Comparison of ENCODE assay signal across 8 cellular contexts in genomic region chr15:79091204-79091867, GRCh38. TPM values are rescaled to one million over a fixed set of nuclear protein-coding genes. Genes with fewer than 3 reads are reported as not detected.
DNase-seq lines count a peak whose midpoint lies in the region; ATAC-seq, FAIRE-seq and TF ChIP-seq lines count a peak whose summit lies in the region.

No MANE protein-coding gene starts in this region.

- no peak for FAIRE-seq in kidney (lab: Jason Lieb, UNC)

- H3K27ac ChIP-seq in HEK293 (ENCODE audit: extremely low read depth, low read depth, low read length) = no peak overlapping the region; the same call in 1 of the 2 replicates
- no peak overlapping the region for H3K27ac ChIP-seq in mesodermal cell (ENCODE audit: low read depth, low read length, severe bottlenecking)
- no peak overlapping the region for H3K27ac ChIP-seq in kidney (ENCODE audit: low read depth in 2 of 2, low read length in 2 of 2)

- WGBS in mesodermal cell (ENCODE audit: insufficient coverage in 2 of 2), 2 experiments = 1 to 2% methylated on average over 35 to 42 of the region's 53 CpGs

- H3K4me3 ChIP-seq in HEK293 (ENCODE audit: low read depth, low read length) (peak overlapping the region; percentile 3), mesodermal cell (ENCODE audit: extremely low read depth, insufficient read depth, low read length, poor library complexity, severe bottlenecking) (peak overlapping the region; percentile 22), kidney (ENCODE audit: low read length in 2 of 2) (no peak overlapping the region)

- peaks cover 6% of the 10 kb centered on the region; the same call in 1 of the 2 replicates for H3K4me1 ChIP-seq in HEK293 (ENCODE audit: control insufficient read depth, insufficient read depth, low read length)
- peaks cover 9% of the 10 kb centered on the region for H3K4me1 ChIP-seq in mesodermal cell (ENCODE audit: control insufficient read depth, insufficient read depth, low read length, poor library complexity, severe bottlenecking)
- H3K4me1 ChIP-seq in kidney (ENCODE audit: control insufficient read depth in 1 of 2, insufficient read depth in 1 of 2, low read depth in 1 of 2, low read length in 2 of 2) = peaks cover 0 to 7% of the 10 kb centered on the region in 2 donors

- H3K9ac ChIP-seq in kidney (ENCODE audit: low read length in 2 of 2) = no peak overlapping the region

- intact Hi-C loops in kidney (cut with DNase I) = no loop called here

- POLR2A ChIA-PET in HEK293 (lab: Yijun Ruan, JAX) = interaction anchor here (0.8 kb wide), 1 partner anchor 284 kb away, joined by 6 read pairs; no protein-coding TSS in a partner anchor

- H3K27me3 Mint-ChIP-seq in activated naive CD8-positive, alpha-beta T cell treated with anti-CD3 and anti-CD28 coated beads, Interleukin-2, amount 50 U/mL, for 24 hours = peaks cover 67% of the 10 kb centered on the region

- no peak overlapping the region for H3K27ac Mint-ChIP-seq in activated naive CD8-positive, alpha-beta T cell treated with anti-CD3 and anti-CD28 coated beads, Interleukin-2, amount 50 U/mL, for 24 hours

- H3K9me3 Mint-ChIP-seq in activated naive CD8-positive, alpha-beta T cell treated with anti-CD3 and anti-CD28 coated beads, Interleukin-2, amount 50 U/mL, for 24 hours = no peaks in the 10 kb centered on the region

- H3K4me1 Mint-ChIP-seq in activated naive CD8-positive, alpha-beta T cell treated with anti-CD3 and anti-CD28 coated beads, Interleukin-2, amount 50 U/mL, for 24 hours = peaks cover 11% of the 10 kb centered on the region

- no peaks in the 10 kb centered on the region for H3K36me3 Mint-ChIP-seq in activated naive CD8-positive, alpha-beta T cell treated with anti-CD3 and anti-CD28 coated beads, Interleukin-2, amount 50 U/mL, for 24 hours (ENCODE audit: low read depth)

- peak overlapping the region; percentile 32 for H3K4me3 Mint-ChIP-seq in activated naive CD8-positive, alpha-beta T cell treated with anti-CD3 and anti-CD28 coated beads, Interleukin-2, amount 50 U/mL, for 24 hours

- DNase-seq in ACHN = peak; percentile 32
- peak; percentile 50 for DNase-seq in activated naive CD8-positive, alpha-beta T cell treated with anti-CD3 and anti-CD28 coated beads, Interleukin-2, amount 50 U/mL, for 24 hours
- DNase-seq in NCI-H187 (lab: John Stamatoyannopoulos, UW) = no peak
- no peak for DNase-seq in kidney
- DNase-seq in NCI-H1048 (lab: John Stamatoyannopoulos, UW) = no peak
- no peak for DNase-seq in activated gamma-delta T cell treated with Interleukin-2 at 50 U/mL for 16 hours

- ATAC-seq in activated naive CD8-positive, alpha-beta T cell treated with anti-CD3 and anti-CD28 coated beads, Interleukin-2, amount 50 U/mL, for 24 hours = peak; percentile 76

- TF ChIP-seq CTCF in HEK293 (tag by site-specific recombination; IDR thresholded peaks at IDR 0.05) = no peak
- no peak for TF ChIP-seq CTCF in kidney (IDR thresholded peaks at IDR 0.05; ENCODE audit: borderline replicate concordance, extremely low read depth, insufficient read depth)

- CTCF ChIA-PET in HEK293 (lab: Yijun Ruan, JAX) = interaction anchor here (0.7 to 0.8 kb wide), 2 partner anchors 12 to 13 kb away, joined by 3 read pairs; no protein-coding TSS in a partner anchor

- in situ Hi-C loops in ACHN (cut with HindIII; ENCODE audit: low pct_ligation_motif_present, low pct_unique_long_range_greater_than_20kb, low sequenced_read_pairs) = no loop called here

- H3K36me3 ChIP-seq in HEK293 (ENCODE audit: control insufficient read depth in 2 of 2, insufficient read depth in 1 of 2, low read length in 2 of 2) (no peaks in the 10 kb centered on the region), mesodermal cell (ENCODE audit: control insufficient read depth, insufficient read depth, low read length) (no peaks in the 10 kb centered on the region), kidney (ENCODE audit: control insufficient read depth in 1 of 2, insufficient read depth in 2 of 2, low read length in 2 of 2) (no peaks in the 10 kb centered on the region)

- H3K9me3 ChIP-seq in HEK293 (ENCODE audit: control insufficient read depth, insufficient read depth, low read depth, low read length) (no peaks in the 10 kb centered on the region), mesodermal cell (ENCODE audit: control insufficient read depth, low read length) (no peaks in the 10 kb centered on the region), kidney (ENCODE audit: control insufficient read depth in 1 of 2, low read length in 2 of 2) (no peaks in the 10 kb centered on the region)

TF ChIP-seq in HEK293, 187 proteins besides CTCF, POLR2A, EP300 and RAD21 (continues in another document):
- TF ChIP-seq ZBTB8A (tag by site-specific recombination; IDR thresholded peaks at IDR 0.05) (peak; percentile 86), ZNF416 (tag by site-specific recombination; IDR thresholded peaks at IDR 0.05) (no peak), ZNF701 (tag by site-specific recombination; IDR thresholded peaks at IDR 0.05) (no peak), TCF7L2 (IDR thresholded peaks at IDR 0.05; ENCODE audit: borderline replicate concordance, low read depth, low read length) (no peak), GLIS2 (tag by site-specific recombination; IDR thresholded peaks at IDR 0.05) (peak; percentile 51; the same call in 1 of the 2 replicates), ZNF23 (tag by site-specific recombination; IDR thresholded peaks at IDR 0.05; ENCODE audit: borderline replicate concordance) (no peak), ZNF335 (tag by site-specific recombination; conservative IDR thresholded peaks at IDR 0.05) (0 out of 2 replicates have a peak, but pooled peaks have one; percentile 9), ZNF600 (tag by site-specific recombination; IDR thresholded peaks at IDR 0.05) (0 out of 2 replicates have a peak, but pooled peaks have one; percentile 24), OSR2 (tag by site-specific recombination; IDR thresholded peaks at IDR 0.05) (no peak), ZNF473 (tag by site-specific recombination; IDR thresholded peaks at IDR 0.05) (no peak), ZNF248 (tag by site-specific recombination; IDR thresholded peaks at IDR 0.05) (no peak), ZFP37 (tag by site-specific recombination; IDR thresholded peaks at IDR 0.05) (no peak), PRDM6 (tag by site-specific recombination; IDR thresholded peaks at IDR 0.05) (no peak), GLIS1 (tag by site-specific recombination; IDR thresholded peaks at IDR 0.05) (peak; percentile 44; the same call in 1 of the 2 replicates), ZNF133 (tag by site-specific recombination; IDR thresholded peaks at IDR 0.05) (no peak), BCL11B (tag by site-specific recombination; IDR thresholded peaks at IDR 0.05; ENCODE audit: low read depth) (no peak), ZNF138 (tag by site-specific recombination; IDR thresholded peaks at IDR 0.05; ENCODE audit: borderline replicate concordance) (no peak), ZNF843 (tag by site-specific recombination; IDR thresholded peaks at IDR 0.05) (no peak), ZNF362 (tag by site-specific recombination; IDR thresholded peaks at IDR 0.05) (no peak), ZNF449 (tag by site-specific recombination; IDR thresholded peaks at IDR 0.05) (no peak)

RNA-seq across cellular contexts. Expression of gene RASGRF1, which starts 0.8 kb away (rescaled TPM):
- polyA plus RNA-seq in mesodermal cell (2013, experiment 1 of 2) = 0.07 TPM
- polyA plus RNA-seq in mesodermal cell (2013, experiment 2 of 2) = 0.56 TPM
- total RNA-seq in kidney = 0.98 TPM
- 4.2 TPM for polyA plus RNA-seq in kidney (ENCODE audit: insufficient read depth, low read depth, low replicate concordance)

Comparison
In these comparisons a context has a peak if more than half of its experiments do, and no peak if none do; other contexts are left out.
1. DNase-seq: peak in ACHN (single experiment) and activated naive CD8-positive, alpha-beta T cell treated with anti-CD3 and anti-CD28 coated beads, Interleukin-2, amount 50 U/mL, for 24 hours (single experiment); none in NCI-H187 (0 of 2), kidney (single experiment), NCI-H1048 (single experiment) and activated gamma-delta T cell treated with Interleukin-2 at 50 U/mL for 16 hours (single experiment).
2. H3K4me3 ChIP-seq: peak in HEK293 (single experiment) and mesodermal cell (single experiment); none in kidney (0 of 2).